ENCODE assay signal across 14 cellular contexts in the genomic region with DNA sequence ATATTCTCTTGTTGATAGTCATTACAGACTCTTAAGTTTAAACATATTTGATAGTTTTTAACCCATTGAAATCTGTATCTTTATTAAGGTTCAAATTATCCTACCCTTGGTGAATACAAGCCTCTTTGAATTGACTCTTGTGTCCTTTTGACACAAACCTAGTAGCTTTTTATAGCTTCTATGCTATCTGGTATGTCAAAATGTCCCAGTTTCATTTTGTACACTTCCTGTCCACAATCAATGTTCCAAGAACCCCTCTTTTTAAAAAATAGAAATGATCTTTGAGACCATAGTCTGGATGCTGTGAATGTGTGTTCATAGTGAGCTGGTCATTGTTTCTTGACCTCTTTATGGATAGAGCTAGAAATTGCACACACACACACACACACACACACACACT.
DNase-seq lines count a peak whose midpoint lies in the region; ATAC-seq and TF ChIP-seq lines count a peak whose summit lies in the region.
"Had no signal": no experiment of that assay in that cellular context is flagged by ENCODE, and none has a peak within 500 bp of the region (broad histone marks: within the 10 kb centered on the region; RNA-seq: fewer than 3 reads in every experiment).

No MANE protein-coding gene starts in this region.

- H3K4me3 Mint-ChIP-seq in nephron progenitor cell = no peak overlapping the region
- H3K4me3 Mint-ChIP-seq: activated CD4-positive, alpha-beta memory T cell treated with anti-CD3 and anti-CD28 coated beads for 36 hours had no signal

- H3K27me3 Mint-ChIP-seq in nephron progenitor cell (ENCODE audit: low read depth, poor library complexity) = peaks cover 5% of the 10 kb centered on the region

- H3K36me3 Mint-ChIP-seq in nephron progenitor cell (ENCODE audit: low read depth) = no peaks in the 10 kb centered on the region
- H3K36me3 Mint-ChIP-seq: activated CD4-positive, alpha-beta memory T cell treated with anti-CD3 and anti-CD28 coated beads for 36 hours had no signal

- no peak for TF ChIP-seq CTCF in nephron progenitor cell (IDR thresholded peaks at IDR 0.05)

- no peaks in the 10 kb centered on the region for H3K4me1 Mint-ChIP-seq in nephron progenitor cell

- ATAC-seq in GM18868 (IDR thresholded peaks at IDR 0.05; ENCODE audit: unreplicated experiment) (peak; percentile 31), GM21447 (IDR thresholded peaks at IDR 0.05; ENCODE audit: unreplicated experiment) (peak; percentile 55), HG03060 (IDR thresholded peaks at IDR 0.05; ENCODE audit: low read depth, unreplicated experiment) (peak; percentile 30), GM21723 (IDR thresholded peaks at IDR 0.05; ENCODE audit: unreplicated experiment) (no peak)

- H3K27ac Mint-ChIP-seq in nephron progenitor cell = no peak overlapping the region
- H3K27ac Mint-ChIP-seq: activated CD4-positive, alpha-beta memory T cell treated with anti-CD3 and anti-CD28 coated beads for 36 hours had no signal

- H3K9me3 Mint-ChIP-seq in nephron progenitor cell = peaks cover 4% of the 10 kb centered on the region
- H3K9me3 Mint-ChIP-seq: activated CD4-positive, alpha-beta memory T cell treated with anti-CD3 and anti-CD28 coated beads for 36 hours had no signal

- intact Hi-C loops in posterior cingulate gyrus (cut with DNase I) = no loop called here

- peak; percentile 26 for DNase-seq in NCI-H69 (lab: John Stamatoyannopoulos, UW)
- DNase-seq in nephron progenitor cell = no peak
- no peak for DNase-seq in posterior cingulate gyrus
- DNase-seq in activated CD4-positive, alpha-beta T cell treated with anti-CD3 and anti-CD28 coated beads, Interleukin-2, amount 50 U/mL, for 4 hours = no peak
- DNase-seq: activated CD4-positive, alpha-beta memory T cell treated with anti-CD3 and anti-CD28 coated beads for 36 hours; dorsolateral prefrontal cortex; NCI-H2107; NCI-H82; ovary; testis had no signal
